15 cellular contexts compared by ENCODE assay signal in genomic region chr6:37799263-37799644, GRCh38. TPM values are rescaled to one million over a fixed set of nuclear protein-coding genes. Genes with fewer than 3 reads are reported as not detected.
DNase-seq lines count a peak whose midpoint lies in the region; ATAC-seq and TF ChIP-seq lines count a peak whose summit lies in the region.
"Had no signal": no experiment of that assay in that cellular context is flagged by ENCODE, and none has a peak within 500 bp of the region (broad histone marks: within the 10 kb centered on the region; RNA-seq: fewer than 3 reads in every experiment).

No MANE protein-coding gene starts in this region.

- CTCF ChIA-PET in CD8-positive, alpha-beta memory T cell (lab: Charles Lee): no interaction called here

- no peaks in the 10 kb centered on the region for H3K9me3 Mint-ChIP-seq in CD8-positive, alpha-beta memory T cell
- H3K9me3 Mint-ChIP-seq: CD4-positive, alpha-beta memory T cell; HFFc6 had no signal

- no CpG with 5 or more reads among the region's 5 CpGs for WGBS in mesendoderm (ENCODE audit: extremely low coverage, insufficient coverage, low lambda C conversion rate)

- no peak overlapping the region for H2BK15ac ChIP-seq in mesendoderm (replicated peaks; ENCODE audit: low read depth)

- no peak overlapping the region for H3K27ac Mint-ChIP-seq in CD8-positive, alpha-beta memory T cell
- H3K27ac Mint-ChIP-seq: HFFc6 had no signal

- POLR2A ChIA-PET in CD8-positive, alpha-beta memory T cell (lab: Charles Lee): no interaction called here

- H3K4me1 ChIP-seq in BLaER1 (peaks cover 11% of the 10 kb centered on the region), mucosa of descending colon (ENCODE audit: low read depth) (peaks cover 3% of the 10 kb centered on the region), mesendoderm (ENCODE audit: control insufficient read depth, low read depth, low read length) (no peaks in the 10 kb centered on the region)
- no peaks in the 10 kb centered on the region for H3K4me1 ChIP-seq in CD8-positive, alpha-beta memory T cell (ENCODE audit: insufficient read depth, low read length)

- H3K27me3 ChIP-seq in BLaER1 (no peaks in the 10 kb centered on the region), mesendoderm (ENCODE audit: insufficient read depth, low read length, poor library complexity) (no peaks in the 10 kb centered on the region)
- no peaks in the 10 kb centered on the region for H3K27me3 ChIP-seq in CD8-positive, alpha-beta memory T cell (ENCODE audit: insufficient read depth, low read length, poor library complexity, severe bottlenecking)

- ATAC-seq in left colon (peak; percentile 82), mucosa of descending colon (peak; percentile 56), HG03196 (IDR thresholded peaks at IDR 0.05; ENCODE audit: unreplicated experiment) (no peak), HG03095 (IDR thresholded peaks at IDR 0.05; ENCODE audit: unreplicated experiment) (no peak)
- ATAC-seq: GM12878 had no signal

- H3K36me3 ChIP-seq in BLaER1: no peaks in the 10 kb centered on the region
- H3K36me3 ChIP-seq in mucosa of descending colon (ENCODE audit: low read depth): no peaks in the 10 kb centered on the region
- H3K36me3 ChIP-seq in CD8-positive, alpha-beta memory T cell (ENCODE audit: insufficient read depth, low read length): no peaks in the 10 kb centered on the region
- H3K36me3 ChIP-seq in mesendoderm (ENCODE audit: control insufficient read depth, insufficient read depth, low read length): no peaks in the 10 kb centered on the region

- H3K4me2 ChIP-seq in BLaER1 (peak overlapping the region; percentile 47), mesendoderm (ENCODE audit: low read length) (no peak overlapping the region)

- no peak overlapping the region for H2AK5ac ChIP-seq in mesendoderm (ENCODE audit: low read length)

- H3K4me3 Mint-ChIP-seq in CD8-positive, alpha-beta memory T cell: no peak overlapping the region
- H3K4me3 Mint-ChIP-seq: CD4-positive, alpha-beta memory T cell; HFFc6 had no signal

- H3K36me3 Mint-ChIP-seq in CD8-positive, alpha-beta memory T cell: no peaks in the 10 kb centered on the region
- H3K36me3 Mint-ChIP-seq: CD4-positive, alpha-beta memory T cell had no signal

- peaks cover 0 to 2% of the 10 kb centered on the region in 2 donors for H3K27me3 Mint-ChIP-seq in CD8-positive, alpha-beta memory T cell
- H3K27me3 Mint-ChIP-seq: CD4-positive, alpha-beta memory T cell had no signal

- no peak overlapping the region for H3K23ac ChIP-seq in mesendoderm (ENCODE audit: low read length)

- H4K8ac ChIP-seq in mesendoderm (ENCODE audit: low read depth, low read length): no peak overlapping the region

- no peaks in the 10 kb centered on the region for H3K79me2 ChIP-seq in mesendoderm (ENCODE audit: control insufficient read depth, insufficient read depth, low read length)

- H3K9ac ChIP-seq in BLaER1: no peak overlapping the region
- H3K9ac ChIP-seq in mesendoderm (ENCODE audit: low read length): no peak overlapping the region

- no peaks in the 10 kb centered on the region for H3K9me3 ChIP-seq in BLaER1
- H3K9me3 ChIP-seq in mucosa of descending colon: no peaks in the 10 kb centered on the region
- no peaks in the 10 kb centered on the region for H3K9me3 ChIP-seq in CD8-positive, alpha-beta memory T cell (ENCODE audit: low read length)
- H3K9me3 ChIP-seq: Caco-2 had no signal

- H2BK5ac ChIP-seq in mesendoderm (ENCODE audit: low read length): no peak overlapping the region

- TF ChIP-seq CTCF in mucosa of descending colon (IDR thresholded peaks at IDR 0.05): no peak

- H3K4ac ChIP-seq in mesendoderm (ENCODE audit: low read depth, low read length): no peak overlapping the region

- no peaks in the 10 kb centered on the region for H3K79me1 ChIP-seq in mesendoderm (ENCODE audit: low read length)

- H3K4me1 Mint-ChIP-seq in CD8-positive, alpha-beta memory T cell: no peaks in the 10 kb centered on the region

- H2BK120ac ChIP-seq in mesendoderm (ENCODE audit: low read depth, low read length): no peak overlapping the region

- intact Hi-C loops in left colon (cut with DNase I, micrococcal nuclease) (no loop called here), mucosa of descending colon (cut with DNase I, micrococcal nuclease) (no loop called here)

- H3K18ac ChIP-seq in mesendoderm (ENCODE audit: low read length): no peak overlapping the region

- no peak overlapping the region for H3K4me3 ChIP-seq in BLaER1
- no peak overlapping the region for H3K4me3 ChIP-seq in mucosa of descending colon
- H3K4me3 ChIP-seq in CD8-positive, alpha-beta memory T cell (ENCODE audit: low read length): no peak overlapping the region
- H3K4me3 ChIP-seq in mesendoderm (ENCODE audit: low read length): no peak overlapping the region
- H3K4me3 ChIP-seq: GM12878 had no signal

- H4K20me1 ChIP-seq in BLaER1: no peaks in the 10 kb centered on the region

- peak; percentile 40 for DNase-seq in HuH-7.5 (ENCODE audit: low spot score)
- DNase-seq in left colon: no peak
- no peak for DNase-seq in mucosa of descending colon
- DNase-seq in CD8-positive, alpha-beta memory T cell: no peak
- DNase-seq in mesendoderm: no peak
- DNase-seq: ACHN; Caco-2; CD4-positive, alpha-beta memory T cell; HCEC 1CT; HFFc6 had no signal

- H3K27ac ChIP-seq in BLaER1 (no peak overlapping the region), mesendoderm (ENCODE audit: low read depth, low read length) (no peak overlapping the region)
- no peak overlapping the region for H3K27ac ChIP-seq in CD8-positive, alpha-beta memory T cell (ENCODE audit: low read depth, low read length)
- H3K27ac ChIP-seq: C4-2B had no signal

- H4K5ac ChIP-seq in mesendoderm (ENCODE audit: low read length): no peak overlapping the region

- no peak overlapping the region for H3K56ac ChIP-seq in mesendoderm (ENCODE audit: low read length)

RNA-seq across cellular contexts. Expression of gene ZFAND3, which starts 20.3 kb away (rescaled TPM):
- total RNA-seq in left colon (10 to 100 TPM; 66.4 to 77.0 TPM), mucosa of descending colon (10 to 100 TPM; 63.9 to 84.0 (median 82.2) TPM)
- 10 to 100 TPM; 29.1 to 29.4 TPM for total RNA-seq in CD8-positive, alpha-beta memory T cell
- 5.2 TPM for polyA plus RNA-seq in CD8-positive, alpha-beta memory T cell
- polyA plus RNA-seq in mesendoderm (2013, experiment 1 of 2): 37.9 TPM
- polyA plus RNA-seq in mesendoderm (2013, experiment 2 of 2): 41.6 TPM

Comparison
In these comparisons a context has a peak if more than half of its experiments do, and no peak if none do; other contexts are left out.
1. ATAC-seq: peak in left colon (single experiment) and mucosa of descending colon (single experiment); none in HG03196 (single experiment) and HG03095 (single experiment).